In genomic region chr15:101466188-101466587, GRCh38 we compare ENCODE assay signal across 25 cellular contexts.
"Had no signal": no experiment of that assay in that cellular context is flagged by ENCODE, and none has a peak within 500 bp of the region (broad histone marks: within the 10 kb centered on the region; RNA-seq: fewer than 3 reads in every experiment).

No MANE protein-coding gene starts in this region.

- H3K4me3 ChIP-seq: coronary artery, lower lobe of right lung, ovary, smooth muscle cell, transverse colon, upper lobe of right lung, uterus had no signal

- H3K4me1 ChIP-seq: lower lobe of right lung, transverse colon, upper lobe of right lung, uterus had no signal

- ATAC-seq: left colon, left ventricle myocardium superior, lower lobe of right lung, natural killer cell, sciatic nerve, upper lobe of right lung had no signal

- H3K27ac ChIP-seq: coronary artery, lower lobe of right lung, ovary, transverse colon, upper lobe of right lung, uterus had no signal

- H3K4me1 Mint-ChIP-seq: immature natural killer cell, natural killer cell had no signal

- H3K27ac Mint-ChIP-seq: immature natural killer cell, natural killer cell had no signal

- H3K36me3 ChIP-seq: lower lobe of right lung, ovary, transverse colon, upper lobe of right lung, uterus had no signal

- H3K9me3 ChIP-seq: lower lobe of right lung, ovary, transverse colon, upper lobe of right lung, uterus had no signal

- DNase-seq: dermis blood vessel endothelial cell; effector memory CD4-positive, alpha-beta T cell; hypothalamus; immature natural killer cell; islet precursor cell; kidney glomerular epithelial cell; left colon; left ventricle myocardium superior; lower lobe of right lung; natural killer cell; occipital lobe; ovary; posterior cingulate gyrus; retina; stimulated activated CD4-positive, alpha-beta T cell treated with anti-CD3 and anti-CD28 coated beads, Interleukin-12 subunit alpha, Interleukin-12 subunit beta, amount 100 ng/mL, for 4 hours; stimulated activated CD4-positive, alpha-beta T cell treated with anti-CD3 and anti-CD28 coated beads, Interleukin-1b, Interleukin-23, amount 100 ng/mL, for 48 hours; stimulated activated CD4-positive, alpha-beta T cell treated with anti-CD3 and anti-CD28 coated beads, Interleukin-4, amount 100 ng/mL, for 1 hour; stimulated activated CD8-positive, alpha-beta memory T cell treated with anti-CD3 and anti-CD28 coated beads, Interleukin-4, amount 100 ng/mL, for 48 hours; stimulated activated naive CD4-positive, alpha-beta T cell treated with Interleukin-2 at 50 U/mL for 16 hours; transverse colon; upper lobe of right lung; uterus had no signal

- H3K4me3 Mint-ChIP-seq: immature natural killer cell, natural killer cell had no signal

- H3K36me3 Mint-ChIP-seq: natural killer cell had no signal

- H3K9me3 Mint-ChIP-seq: natural killer cell had no signal

- H3K27me3 ChIP-seq: ovary, transverse colon, upper lobe of right lung, uterus had no signal
